17 cellular contexts compared by ENCODE assay signal in genomic region chr1:243609698-243610097, GRCh38.
A peak's percentile ranks its signal among the peaks of the same experiment; 100 is the strongest.
DNase-seq lines count a peak whose midpoint lies in the region; ATAC-seq and TF ChIP-seq lines count a peak whose summit lies in the region.
"Had no signal": no experiment of that assay in that cellular context is flagged by ENCODE, and none has a peak within 500 bp of the region (broad histone marks: within the 10 kb centered on the region; RNA-seq: fewer than 3 reads in every experiment).

No MANE protein-coding gene starts in this region.

- no peaks in the 10 kb centered on the region for H3K9me3 Mint-ChIP-seq in GM23338
- H3K9me3 Mint-ChIP-seq in neural progenitor cell, result no peaks in the 10 kb centered on the region
- no peaks in the 10 kb centered on the region for H3K9me3 Mint-ChIP-seq in natural killer cell treated with Interleukin-12 subunit alpha and Interleukin-12 subunit beta and Interleukin-15 and Interleukin-18, amount 100 ng/mL, for 72 hours
- H3K9me3 Mint-ChIP-seq in stimulated activated naive B cell treated with anti-CD40 and anti-IgM and Interleukin-4, amounts not matched to agents 10 μg/mL and 1 μg/mL and 100 μg/mL, for 72 hours, result peaks cover 6 to 7% of the 10 kb centered on the region in 2 donors
- H3K9me3 Mint-ChIP-seq: CD8-positive, alpha-beta T cell; HFFc6 had no signal

- H3K9me3 ChIP-seq in HCT116 (ENCODE audit: control insufficient read depth in 1 of 2, insufficient read depth in 1 of 2, low read depth in 1 of 2, low read length in 2 of 2), result no peaks in the 10 kb centered on the region
- no peaks in the 10 kb centered on the region for H3K9me3 ChIP-seq in PC-3 (ENCODE audit: low read length)
- H3K9me3 ChIP-seq in neural progenitor cell (ENCODE audit: low read depth), result no peaks in the 10 kb centered on the region
- H3K9me3 ChIP-seq: BLaER1, Caco-2 had no signal

- peaks cover 18% of the 10 kb centered on the region for H3K36me3 Mint-ChIP-seq in GM23338 (ENCODE audit: low read depth)
- H3K36me3 Mint-ChIP-seq in neural progenitor cell, result peaks cover 24% of the 10 kb centered on the region
- H3K36me3 Mint-ChIP-seq in natural killer cell treated with Interleukin-12 subunit alpha and Interleukin-12 subunit beta and Interleukin-15 and Interleukin-18, amount 100 ng/mL, for 72 hours, result peaks cover 21% of the 10 kb centered on the region
- peaks cover 43 to 56% of the 10 kb centered on the region in 2 donors for H3K36me3 Mint-ChIP-seq in stimulated activated naive B cell treated with anti-CD40 and anti-IgM and Interleukin-4, amounts not matched to agents 10 μg/mL and 1 μg/mL and 100 μg/mL, for 72 hours

- H3K36me3 ChIP-seq in GM23338 (ENCODE audit: insufficient read depth) (no peaks in the 10 kb centered on the region), HCT116 (ENCODE audit: control insufficient read depth in 1 of 2, insufficient read depth in 2 of 2, low read length in 2 of 2) (no peaks in the 10 kb centered on the region), PC-3 (ENCODE audit: low read depth, low read length) (no peaks in the 10 kb centered on the region; the same call in 1 of the 2 replicates), neural progenitor cell (no peaks in the 10 kb centered on the region)

- H3K79me2 ChIP-seq in GM23338 (replicated peaks; ENCODE audit: insufficient read depth), result no peaks in the 10 kb centered on the region
- H3K79me2 ChIP-seq in HCT116 (ENCODE audit: insufficient read depth, low read length), result no peaks in the 10 kb centered on the region
- no peaks in the 10 kb centered on the region for H3K79me2 ChIP-seq in PC-3 (ENCODE audit: low read length)
- no peaks in the 10 kb centered on the region for H3K79me2 ChIP-seq in neural progenitor cell (ENCODE audit: low read depth)

- H4K20me1 ChIP-seq in GM23338 (replicated peaks; ENCODE audit: insufficient read depth) (no peaks in the 10 kb centered on the region), HCT116 (ENCODE audit: insufficient read depth) (no peaks in the 10 kb centered on the region), PC-3 (ENCODE audit: low read length) (no peaks in the 10 kb centered on the region), neural progenitor cell (ENCODE audit: low read depth) (no peaks in the 10 kb centered on the region)
- H4K20me1 ChIP-seq: BLaER1 had no signal

- H2AFZ ChIP-seq in GM23338 (no peak overlapping the region), HCT116 (ENCODE audit: low read depth, low read length, poor library complexity, severe bottlenecking) (no peak overlapping the region), PC-3 (ENCODE audit: low read length) (no peak overlapping the region), neural progenitor cell (replicated peaks) (no peak overlapping the region)

- H3F3A ChIP-seq in GM23338 (replicated peaks; ENCODE audit: low read depth) (no peaks in the 10 kb centered on the region), PC-3 (ENCODE audit: low read length, unreplicated experiment) (no peaks in the 10 kb centered on the region), neural progenitor cell (ENCODE audit: low read depth) (no peaks in the 10 kb centered on the region)

- H3K4me3 ChIP-seq in GM23338 (no peak overlapping the region), HCT116 (replicated peaks in 1 of 2; ENCODE audit: low read depth in 1 of 2, low read length in 2 of 2) (no peak overlapping the region), PC-3 (ENCODE audit: low read length) (no peak overlapping the region), neural progenitor cell (no peak overlapping the region)
- H3K4me3 ChIP-seq: BLaER1 had no signal

- intact Hi-C loops in HCT116 (cut with micrococcal nuclease) (no loop called here), PC-3 (cut with micrococcal nuclease) (no loop called here)

- no peak overlapping the region for H3K4me2 ChIP-seq in GM23338
- no peak overlapping the region for H3K4me2 ChIP-seq in HCT116 (ENCODE audit: low read length)
- no peak overlapping the region for H3K4me2 ChIP-seq in PC-3 (ENCODE audit: low read length)
- no peak overlapping the region for H3K4me2 ChIP-seq in neural progenitor cell
- H3K4me2 ChIP-seq: BLaER1 had no signal

- DNase-seq in GM23338 (ENCODE audit: low spot score) (peak; percentile 19), HCT116 (ENCODE audit: low read depth, low spot score) (no peak), PC-3 (no peak), neural progenitor cell (ENCODE audit: low spot score) (no peak), SKM-1 (lab: John Stamatoyannopoulos, UW; ENCODE audit: unreplicated experiment) (no peak)
- no peak for DNase-seq in natural killer cell treated with Interleukin-12 subunit alpha and Interleukin-12 subunit beta and Interleukin-15 and Interleukin-18, amount 100 ng/mL, for 72 hours (ENCODE audit: low spot score)
- no peak for DNase-seq in stimulated activated naive B cell treated with anti-CD40 and anti-IgM and Interleukin-4, amounts not matched to agents 10 μg/mL and 1 μg/mL and 100 μg/mL, for 72 hours
- DNase-seq: Caco-2; CD4-positive, CD25-positive, alpha-beta regulatory T cell; CD8-positive, alpha-beta T cell; DMS153; DND-41; H7; HFFc6 had no signal

- ATAC-seq in GM23338 (no peak), HCT116 (no peak), PC-3 (no peak)
- ATAC-seq in natural killer cell treated with Interleukin-12 subunit alpha and Interleukin-12 subunit beta and Interleukin-15 and Interleukin-18, amount 100 ng/mL, for 72 hours, result no peak
- no peak for ATAC-seq in stimulated activated naive B cell treated with anti-CD40 and anti-IgM and Interleukin-4, amounts not matched to agents 10 μg/mL and 1 μg/mL and 100 μg/mL, for 72 hours (replicated peaks)
- ATAC-seq: CD8-positive, alpha-beta T cell had no signal

- CTCF ChIA-PET in HCT116 (lab: Charles Lee) (no interaction called here), PC-3 (lab: Charles Lee) (no interaction called here)

- no peak overlapping the region for H3K27ac ChIP-seq in GM23338 (ENCODE audit: low read depth)
- H3K27ac ChIP-seq in HCT116 (ENCODE audit: low read depth, low read length), result no peak overlapping the region
- no peak overlapping the region for H3K27ac ChIP-seq in PC-3 (ENCODE audit: low read length)
- no peak overlapping the region for H3K27ac ChIP-seq in neural progenitor cell
- H3K27ac ChIP-seq: BLaER1, C4-2B had no signal

- TF ChIP-seq CTCF in GM23338 (conservative IDR thresholded peaks at IDR 0.05; ENCODE audit: low read depth in 2 of 2) (peak; percentile 52 to 54), HCT116 (IDR thresholded peaks at IDR 0.05 in 2 of 3, conservative IDR thresholded peaks at IDR 0.05 in 1 of 3; ENCODE audit: borderline replicate concordance in 1 of 3, insufficient read depth in 1 of 3, low read depth in 2 of 3, low read length in 2 of 3) (peak; percentile 8 to 21 (median 21); a peak in 2 of 6 replicates), PC-3 (conservative IDR thresholded peaks at IDR 0.05; ENCODE audit: low read depth, low read length) (peak; percentile 41; the same call in 1 of the 2 replicates), neural progenitor cell (IDR thresholded peaks at IDR 0.05) (peak; percentile 12)

- RAD21 ChIA-PET in HCT116 (lab: Charles Lee; ENCODE audit: low non-redundant PET in 1 of 2, low total read pairs in 2 of 2, uncharacterized antibody in 2 of 2, unreplicated experiment in 2 of 2), result no interaction called here

- H3K9ac ChIP-seq in HCT116 (ENCODE audit: low read length), result no peak overlapping the region
- no peak overlapping the region for H3K9ac ChIP-seq in PC-3 (ENCODE audit: low read length)
- H3K9ac ChIP-seq in neural progenitor cell, result no peak overlapping the region
- H3K9ac ChIP-seq: BLaER1 had no signal

- POLR2A ChIA-PET in HCT116 (lab: Charles Lee) (no interaction called here), PC-3 (lab: Charles Lee; ENCODE audit: unreplicated experiment) (no interaction called here)

- no peak overlapping the region for H3K4me3 Mint-ChIP-seq in GM23338
- H3K4me3 Mint-ChIP-seq in neural progenitor cell, result no peak overlapping the region
- no peak overlapping the region for H3K4me3 Mint-ChIP-seq in natural killer cell treated with Interleukin-12 subunit alpha and Interleukin-12 subunit beta and Interleukin-15 and Interleukin-18, amount 100 ng/mL, for 72 hours
- no peak overlapping the region for H3K4me3 Mint-ChIP-seq in stimulated activated naive B cell treated with anti-CD40 and anti-IgM and Interleukin-4, amounts not matched to agents 10 μg/mL and 1 μg/mL and 100 μg/mL, for 72 hours
- H3K4me3 Mint-ChIP-seq: B cell; CD4-positive, CD25-positive, alpha-beta regulatory T cell; CD8-positive, alpha-beta T cell; HFFc6 had no signal

- H3K4me1 Mint-ChIP-seq in GM23338, result peaks cover 3% of the 10 kb centered on the region; the same call in 2 of the 3 replicates
- no peaks in the 10 kb centered on the region for H3K4me1 Mint-ChIP-seq in neural progenitor cell
- H3K4me1 Mint-ChIP-seq in natural killer cell treated with Interleukin-12 subunit alpha and Interleukin-12 subunit beta and Interleukin-15 and Interleukin-18, amount 100 ng/mL, for 72 hours (ENCODE audit: low read depth in 2 of 2), result peaks cover under 1 to 6% of the 10 kb centered on the region in 2 donors
- H3K4me1 Mint-ChIP-seq in stimulated activated naive B cell treated with anti-CD40 and anti-IgM and Interleukin-4, amounts not matched to agents 10 μg/mL and 1 μg/mL and 100 μg/mL, for 72 hours, result no peaks in the 10 kb centered on the region
- H3K4me1 Mint-ChIP-seq: B cell had no signal

- 0 out of 2 replicates have a peak, but pooled peaks cover 4% of the 10 kb centered on the region for H3K4me1 ChIP-seq in GM23338 (ENCODE audit: insufficient read depth)
- H3K4me1 ChIP-seq in HCT116 (ENCODE audit: control insufficient read depth in 1 of 2, insufficient read depth in 2 of 2, low read length in 2 of 2), result no peaks in the 10 kb centered on the region
- H3K4me1 ChIP-seq in PC-3 (ENCODE audit: insufficient read depth, low read length), result no peaks in the 10 kb centered on the region
- no peaks in the 10 kb centered on the region for H3K4me1 ChIP-seq in neural progenitor cell
- H3K4me1 ChIP-seq: BLaER1, Caco-2 had no signal

- no peak for TF ChIP-seq POLR2A in HCT116 (IDR thresholded peaks at IDR 0.05; ENCODE audit: borderline replicate concordance, extremely low read depth, insufficient read depth, insufficient read length)

- TF ChIP-seq RAD21 in HCT116 (IDR thresholded peaks at IDR 0.05; ENCODE audit: low read depth), result no peak

- no peaks in the 10 kb centered on the region for H3K9me2 ChIP-seq in GM23338 (ENCODE audit: insufficient read depth)
- no peaks in the 10 kb centered on the region for H3K9me2 ChIP-seq in HCT116 (ENCODE audit: insufficient read depth)
- H3K9me2 ChIP-seq in PC-3 (replicated peaks; ENCODE audit: low read length), result no peaks in the 10 kb centered on the region

- H3K27me3 ChIP-seq in GM23338 (ENCODE audit: insufficient read depth) (no peaks in the 10 kb centered on the region), HCT116 (ENCODE audit: insufficient read depth, low read length) (no peaks in the 10 kb centered on the region), PC-3 (ENCODE audit: low read length) (no peaks in the 10 kb centered on the region), neural progenitor cell (no peaks in the 10 kb centered on the region)
- H3K27me3 ChIP-seq: BLaER1 had no signal

- H3K27ac Mint-ChIP-seq in GM23338, result no peak overlapping the region
- no peak overlapping the region for H3K27ac Mint-ChIP-seq in neural progenitor cell
- no peak overlapping the region for H3K27ac Mint-ChIP-seq in natural killer cell treated with Interleukin-12 subunit alpha and Interleukin-12 subunit beta and Interleukin-15 and Interleukin-18, amount 100 ng/mL, for 72 hours
- H3K27ac Mint-ChIP-seq in stimulated activated naive B cell treated with anti-CD40 and anti-IgM and Interleukin-4, amounts not matched to agents 10 μg/mL and 1 μg/mL and 100 μg/mL, for 72 hours, result no peak overlapping the region
- H3K27ac Mint-ChIP-seq: B cell; CD4-positive, CD25-positive, alpha-beta regulatory T cell; CD8-positive, alpha-beta T cell; HFFc6 had no signal

- BruUV-seq in HCT116 (replicated peaks; lab: Mats Ljungman, UMichigan) (no TSS peak), PC-3 (replicated peaks; lab: Mats Ljungman, UMichigan) (no TSS peak)

- H3K27me3 Mint-ChIP-seq in GM23338 (ENCODE audit: insufficient read depth, low read depth, poor library complexity) (peaks cover 2% of the 10 kb centered on the region), neural progenitor cell (ENCODE audit: insufficient read depth, low read depth) (no peaks in the 10 kb centered on the region)
- H3K27me3 Mint-ChIP-seq in natural killer cell treated with Interleukin-12 subunit alpha and Interleukin-12 subunit beta and Interleukin-15 and Interleukin-18, amount 100 ng/mL, for 72 hours, result no peaks in the 10 kb centered on the region
- H3K27me3 Mint-ChIP-seq in stimulated activated naive B cell treated with anti-CD40 and anti-IgM and Interleukin-4, amounts not matched to agents 10 μg/mL and 1 μg/mL and 100 μg/mL, for 72 hours, result no peaks in the 10 kb centered on the region
- H3K27me3 Mint-ChIP-seq: B cell had no signal
